ENCODE assay signal across 16 cellular contexts in the genomic region with DNA sequence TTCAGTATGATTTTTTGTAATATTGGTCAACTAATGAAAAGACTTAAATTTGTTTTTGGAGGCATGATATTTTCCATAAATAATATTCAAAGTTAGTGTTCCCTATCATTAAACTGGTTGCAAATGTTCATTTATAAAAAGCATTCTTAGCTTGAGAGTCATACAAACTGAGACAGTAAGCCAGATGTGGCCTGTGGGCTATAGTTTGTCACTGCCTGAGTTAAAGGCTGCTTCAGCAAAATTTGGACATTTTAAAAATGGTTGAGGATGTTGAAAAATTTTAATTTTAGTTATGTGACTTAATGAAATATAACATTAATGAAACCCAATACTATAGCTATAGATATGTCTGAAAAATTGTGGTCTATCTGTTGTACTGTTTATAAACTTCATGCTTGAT.
"Had no signal": no experiment of that assay in that cellular context is flagged by ENCODE, and none has a peak within 500 bp of the region (broad histone marks: within the 10 kb centered on the region; RNA-seq: fewer than 3 reads in every experiment).

No MANE protein-coding gene starts in this region.

- H3K27me3 Mint-ChIP-seq: activated naive CD8-positive, alpha-beta T cell treated with anti-CD3 and anti-CD28 coated beads for 36 hours had no signal

- H3K27me3 ChIP-seq: stomach had no signal

- DNase-seq: activated CD4-positive, alpha-beta T cell treated with anti-CD3 and anti-CD28 coated beads, Interleukin-2, amount 50 U/mL, for 1 hour; activated CD4-positive, CD25-positive, alpha-beta regulatory T cell; activated effector memory CD4-positive, alpha-beta T cell treated with anti-CD3 and anti-CD28 coated beads, Interleukin-2, amount 50 U/mL, for 16 hours; activated naive CD8-positive, alpha-beta T cell treated with anti-CD3 and anti-CD28 coated beads for 36 hours; activated T-cell treated with anti-CD3 and anti-CD28 coated beads, Interleukin-2, amount 50 U/mL, for 4 hours; aorta; effector CD4-positive, alpha-beta T cell; hippocampal formation; stimulated activated CD4-positive, alpha-beta T cell treated with anti-CD3 and anti-CD28 coated beads, Interleukin-4, amount 100 ng/mL, for 4 hours; stomach had no signal

- H3K4me1 ChIP-seq: parathyroid adenoma, stomach had no signal

- H3K27ac ChIP-seq: coronary artery, parathyroid adenoma, stomach, thoracic aorta had no signal

- H3K4me3 ChIP-seq: coronary artery, stomach, thoracic aorta had no signal

- H3K4me1 Mint-ChIP-seq: activated naive CD8-positive, alpha-beta T cell treated with anti-CD3 and anti-CD28 coated beads for 36 hours; neural crest cell had no signal

- H3K36me3 ChIP-seq: stomach, thoracic aorta had no signal

- ATAC-seq: activated T-cell treated with anti-CD3 and anti-CD28 coated beads, Interleukin-2, amount 50 U/mL, for 4 hours had no signal

- H3K9me3 Mint-ChIP-seq: neural crest cell; T-helper 1 cell treated with Interleukin-12 subunit alpha and Interleukin-12 subunit beta and Interleukin-4 antibody, amounts not matched to agents 30 μg/mL and 1 μg/mL, for 36 hours had no signal

- H3K4me3 Mint-ChIP-seq: activated naive CD8-positive, alpha-beta T cell treated with anti-CD3 and anti-CD28 coated beads for 36 hours; activated T-cell treated with anti-CD3 and anti-CD28 coated beads, Interleukin-2, amount 50 U/mL, for 4 hours; mesothelial cell of epicardium; neural crest cell; T-helper 1 cell treated with Interleukin-12 subunit alpha and Interleukin-12 subunit beta and Interleukin-4 antibody, amounts not matched to agents 30 μg/mL and 1 μg/mL, for 36 hours had no signal

- H3K36me3 Mint-ChIP-seq: activated naive CD8-positive, alpha-beta T cell treated with anti-CD3 and anti-CD28 coated beads for 36 hours; mesothelial cell of epicardium had no signal

- H3K9me3 ChIP-seq: stomach, thoracic aorta had no signal

- H3K27ac Mint-ChIP-seq: activated naive CD8-positive, alpha-beta T cell treated with anti-CD3 and anti-CD28 coated beads for 36 hours; mesothelial cell of epicardium; T-helper 1 cell treated with Interleukin-12 subunit alpha and Interleukin-12 subunit beta and Interleukin-4 antibody, amounts not matched to agents 30 μg/mL and 1 μg/mL, for 36 hours had no signal
